17 cellular contexts compared by ENCODE assay signal in genomic region chr17:80311216-80311827, GRCh38.
"Had no signal": no experiment of that assay in that cellular context is flagged by ENCODE, and none has a peak within 500 bp of the region (broad histone marks: within the 10 kb centered on the region; RNA-seq: fewer than 3 reads in every experiment).

No MANE protein-coding gene starts in this region.

- H3K4me1 Mint-ChIP-seq: brain had no signal

- H3K27ac Mint-ChIP-seq: activated naive CD4-positive, alpha-beta T cell treated with anti-CD3 and anti-CD28 coated beads for 36 hours; brain had no signal

- ATAC-seq: activated CD4-positive, CD25-positive, alpha-beta regulatory T cell treated with anti-CD3 and anti-CD28 coated beads, Interleukin-2, amount 50 U/mL, for 24 hours; gastroesophageal sphincter; left colon had no signal

- H3K4me3 Mint-ChIP-seq: activated naive CD4-positive, alpha-beta T cell treated with anti-CD3 and anti-CD28 coated beads for 36 hours; brain had no signal

- H3K9me3 Mint-ChIP-seq: activated naive CD4-positive, alpha-beta T cell treated with anti-CD3 and anti-CD28 coated beads for 36 hours had no signal

- H3K27me3 Mint-ChIP-seq: brain had no signal

- DNase-seq: activated CD4-positive, alpha-beta T cell treated with anti-CD3 and anti-CD28 coated beads, Interleukin-2, amount 50 U/mL, for 4 hours; activated naive CD4-positive, alpha-beta T cell treated with anti-CD3 and anti-CD28 coated beads for 36 hours; amygdala; dermis blood vessel endothelial cell; left colon; lower lobe of right lung; retina; SJCRH30; stimulated activated CD4-positive, alpha-beta T cell treated with anti-CD3 and anti-CD28 coated beads, Interleukin-2, amount 100 ng/mL, for 48 hours; stimulated activated naive CD4-positive, alpha-beta T cell; substantia nigra; SW 1271; T-helper 9 cell; transverse colon had no signal
